Comparison of ENCODE assay signal across 24 cellular contexts in the genomic region with DNA sequence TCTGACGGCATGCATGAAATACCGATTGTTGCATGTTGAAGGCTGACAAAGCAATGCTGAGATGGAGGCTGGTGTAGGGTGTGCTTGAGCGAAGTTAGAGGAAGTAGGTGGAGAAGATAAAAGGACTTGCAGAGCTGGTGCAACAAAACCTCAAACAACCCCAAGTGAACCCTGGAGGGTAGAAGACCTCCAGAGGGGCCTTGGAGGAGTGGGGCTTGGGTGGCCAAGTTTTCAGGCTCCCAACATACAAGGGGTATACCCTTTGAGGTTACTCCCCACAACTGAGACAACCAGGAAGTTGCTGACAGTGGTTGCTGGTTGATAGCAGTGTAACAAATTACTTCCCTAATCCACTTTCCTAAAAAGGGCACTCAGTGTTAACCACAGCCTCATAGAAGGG.
DNase-seq lines count a peak whose midpoint lies in the region; ATAC-seq and TF ChIP-seq lines count a peak whose summit lies in the region.
"Had no signal": no experiment of that assay in that cellular context is flagged by ENCODE, and none has a peak within 500 bp of the region (broad histone marks: within the 10 kb centered on the region; RNA-seq: fewer than 3 reads in every experiment).

No MANE protein-coding gene starts in this region.

- no peaks in the 10 kb centered on the region for H3K27me3 Mint-ChIP-seq in CD14-positive monocyte (ENCODE audit: low read depth in 3 of 3)
- H3K27me3 Mint-ChIP-seq in memory B cell: peaks cover 1% of the 10 kb centered on the region
- H3K27me3 Mint-ChIP-seq: CD4-positive, alpha-beta memory T cell; stimulated activated naive B cell treated with anti-CD40 and anti-IgM and Interleukin-4, amounts not matched to agents 10 μg/mL and 1 μg/mL and 100 μg/mL, for 72 hours had no signal

- H3K27ac Mint-ChIP-seq in CD14-positive monocyte (peak overlapping the region in 4 of 7 donors; percentile 49 to 84 (median 70)), memory B cell (no peak overlapping the region)
- H3K27ac Mint-ChIP-seq: activated naive CD4-positive, alpha-beta T cell treated with anti-CD3 and anti-CD28 coated beads for 36 hours; CD4-positive, alpha-beta memory T cell; endodermal cell; mesothelial cell of epicardium; natural killer cell; stimulated activated naive B cell treated with anti-CD40 and anti-IgM and Interleukin-4, amounts not matched to agents 10 μg/mL and 1 μg/mL and 100 μg/mL, for 72 hours had no signal

- DNase-seq in CD14-positive monocyte (ENCODE audit: low spot score) (peak; percentile 38), Kasumi-1 (lab: John Stamatoyannopoulos, UW) (peak; percentile 89 to 94), SKM-1 (lab: John Stamatoyannopoulos, UW; ENCODE audit: unreplicated experiment) (peak; percentile 68), memory B cell (ENCODE audit: low spot score in 2 of 2) (no peak), HUDEP-2 (lab: John Stamatoyannopoulos, UW; ENCODE audit: unreplicated experiment in 76 of 76) (no peak), ACHN (no peak)
- DNase-seq: activated CD4-positive, alpha-beta T cell treated with anti-CD3 and anti-CD28 coated beads for 4 hours; activated naive CD4-positive, alpha-beta T cell treated with anti-CD3 and anti-CD28 coated beads for 36 hours; activated T-cell treated with anti-CD3 and anti-CD28 coated beads, Interleukin-2, amount 50 U/mL, for 48 hours; CD4-positive, alpha-beta memory T cell; colonic mucosa; DMS 273 treated with DMSO at 0.1 percent for 48 hours; endodermal cell; foreskin melanocyte; left lung; natural killer cell; NCI-H1092 treated with DMSO at 0.1 percent for 48 hours; NCI-H1930; NCI-H69; stimulated activated CD4-positive, alpha-beta T cell treated with anti-CD3 and anti-CD28 coated beads, Interleukin-4, amount 100 ng/mL, for 24 hours; stimulated activated naive B cell treated with anti-CD40 and anti-IgM and Interleukin-4, amounts not matched to agents 10 μg/mL and 1 μg/mL and 100 μg/mL, for 72 hours had no signal

- TF ChIP-seq CTCF in CD14-positive monocyte (IDR thresholded peaks at IDR 0.05): no peak

- ATAC-seq in memory B cell (ENCODE audit: low read depth) (no peak), HG02798 (IDR thresholded peaks at IDR 0.05; ENCODE audit: poor library complexity, unreplicated experiment) (no peak), HG02642 (IDR thresholded peaks at IDR 0.05; ENCODE audit: poor library complexity, unreplicated experiment) (no peak)
- ATAC-seq: left lung; natural killer cell; stimulated activated naive B cell treated with anti-CD40 and anti-IgM and Interleukin-4, amounts not matched to agents 10 μg/mL and 1 μg/mL and 100 μg/mL, for 72 hours had no signal

- H3K36me3 Mint-ChIP-seq in CD14-positive monocyte (no peaks in the 10 kb centered on the region), memory B cell (no peaks in the 10 kb centered on the region)
- H3K36me3 Mint-ChIP-seq: CD4-positive, alpha-beta memory T cell; mesothelial cell of epicardium; natural killer cell; stimulated activated naive B cell treated with anti-CD40 and anti-IgM and Interleukin-4, amounts not matched to agents 10 μg/mL and 1 μg/mL and 100 μg/mL, for 72 hours had no signal

- intact Hi-C loops in CD14-positive monocyte (cut with micrococcal nuclease): no loop called here

- H3K4me1 Mint-ChIP-seq in CD14-positive monocyte (peaks cover 27% of the 10 kb centered on the region), memory B cell (peaks cover 2% of the 10 kb centered on the region)
- H3K4me1 Mint-ChIP-seq: CD4-positive, alpha-beta memory T cell; endodermal cell; mesothelial cell of epicardium; natural killer cell; stimulated activated naive B cell treated with anti-CD40 and anti-IgM and Interleukin-4, amounts not matched to agents 10 μg/mL and 1 μg/mL and 100 μg/mL, for 72 hours had no signal

- H3K4me3 Mint-ChIP-seq in CD14-positive monocyte (peak overlapping the region in 1 of 2 donors; percentile 60), memory B cell (peak overlapping the region; percentile 47)
- H3K4me3 Mint-ChIP-seq: activated naive CD4-positive, alpha-beta T cell treated with anti-CD3 and anti-CD28 coated beads for 36 hours; CD4-positive, alpha-beta memory T cell; endodermal cell; mesothelial cell of epicardium; natural killer cell; stimulated activated naive B cell treated with anti-CD40 and anti-IgM and Interleukin-4, amounts not matched to agents 10 μg/mL and 1 μg/mL and 100 μg/mL, for 72 hours had no signal

- peaks cover 2 to 12% (median 7%) of the 10 kb centered on the region in 7 donors for H3K9me3 Mint-ChIP-seq in CD14-positive monocyte
- peaks cover 3% of the 10 kb centered on the region for H3K9me3 Mint-ChIP-seq in memory B cell

- in situ Hi-C loops in ACHN (cut with HindIII; ENCODE audit: low pct_ligation_motif_present, low pct_unique_long_range_greater_than_20kb, low sequenced_read_pairs): no loop called here

Comparison
In these comparisons a context has a peak if more than half of its experiments do, and no peak if none do; other contexts are left out.
1. DNase-seq: peak in CD14-positive monocyte (single experiment), Kasumi-1 (2 of 2) and SKM-1 (single experiment); none in memory B cell (0 of 2), HUDEP-2 (0 of 76) and ACHN (single experiment).